Comparison of ENCODE assay signal across 14 cellular contexts in the genomic region with DNA sequence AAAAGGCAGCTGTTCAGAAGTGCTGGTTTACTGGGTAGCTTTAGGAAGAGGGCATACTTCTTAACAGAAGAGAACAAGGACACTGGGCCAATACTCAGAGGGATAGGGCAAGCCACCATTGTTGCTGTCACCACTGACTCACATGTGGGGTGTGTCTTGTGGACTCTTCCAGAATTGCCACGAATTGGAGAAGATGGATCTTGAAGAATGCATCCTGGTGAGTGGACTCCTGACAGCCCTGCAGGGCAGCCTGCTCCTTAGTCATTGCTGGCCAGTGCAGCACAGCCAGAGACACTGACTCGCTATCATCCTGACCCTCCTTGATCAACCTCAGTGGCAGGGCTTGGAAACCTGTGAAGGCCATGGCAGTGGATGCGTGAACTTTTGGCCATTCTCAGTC.
DNase-seq lines count a peak whose midpoint lies in the region; ATAC-seq and TF ChIP-seq lines count a peak whose summit lies in the region.
"Had no signal": no experiment of that assay in that cellular context is flagged by ENCODE, and none has a peak within 500 bp of the region (broad histone marks: within the 10 kb centered on the region; RNA-seq: fewer than 3 reads in every experiment).

No MANE protein-coding gene starts in this region.

- H3K9ac ChIP-seq in adipocyte (ENCODE audit: low read length) (no peak overlapping the region), neural progenitor cell (no peak overlapping the region)

- H3K27ac Mint-ChIP-seq in stimulated activated naive CD8-positive, alpha-beta T cell treated with anti-CD3 and anti-CD28 coated beads, Interleukin-15, amount 100 ng/mL, for 72 hours, result no peak overlapping the region
- no peak overlapping the region for H3K27ac Mint-ChIP-seq in neural progenitor cell
- H3K27ac Mint-ChIP-seq: activated B cell treated with CpG ODN at 0.5 μM for 24 hours, type B pancreatic cell had no signal

- peaks cover 3% of the 10 kb centered on the region for H3K4me1 Mint-ChIP-seq in stimulated activated naive CD8-positive, alpha-beta T cell treated with anti-CD3 and anti-CD28 coated beads, Interleukin-15, amount 100 ng/mL, for 72 hours
- peaks cover 4% of the 10 kb centered on the region for H3K4me1 Mint-ChIP-seq in neural progenitor cell

- H3K4me3 Mint-ChIP-seq in stimulated activated naive CD8-positive, alpha-beta T cell treated with anti-CD3 and anti-CD28 coated beads, Interleukin-15, amount 100 ng/mL, for 72 hours, result no peak overlapping the region
- no peak overlapping the region for H3K4me3 Mint-ChIP-seq in neural progenitor cell
- H3K4me3 Mint-ChIP-seq: activated B cell treated with CpG ODN at 0.5 μM for 24 hours, type B pancreatic cell had no signal

- TF ChIP-seq CTCF in neural progenitor cell (IDR thresholded peaks at IDR 0.05), result no peak
- TF ChIP-seq CTCF in omental fat pad (IDR thresholded peaks at IDR 0.05), result no peak

- peaks cover 12% of the 10 kb centered on the region for H3K36me3 Mint-ChIP-seq in neural progenitor cell

- H2AFZ ChIP-seq in neural progenitor cell (replicated peaks), result no peak overlapping the region

- H4K20me1 ChIP-seq in neural progenitor cell (ENCODE audit: low read depth), result no peaks in the 10 kb centered on the region

- H3K4me1 ChIP-seq in adipocyte (ENCODE audit: control insufficient read depth, insufficient read depth, low read length) (peaks cover 15% of the 10 kb centered on the region), neural progenitor cell (no peaks in the 10 kb centered on the region)

- DNase-seq in stimulated activated naive CD8-positive, alpha-beta T cell treated with anti-CD3 and anti-CD28 coated beads, Interleukin-15, amount 100 ng/mL, for 72 hours, result no peak
- DNase-seq in stimulated activated naive CD8-positive, alpha-beta T cell treated with anti-CD3 and anti-CD28 coated beads, Interleukin-15, Interleukin-2, amounts not matched to agents 100 U/mL and 50 U/mL, for 24 hours, result no peak
- DNase-seq in adipocyte (ENCODE audit: low read depth) (peak; percentile 41), glomerular visceral epithelial cell (ENCODE audit: extremely low spot score) (peak; percentile 16), neural progenitor cell (ENCODE audit: low spot score) (no peak), activated gamma-delta T cell (lab: John Stamatoyannopoulos, UW) (no peak), omental fat pad (ENCODE audit: low spot score) (no peak), DMS 273 treated with DMSO at 0.1 percent for 48 hours (lab: John Stamatoyannopoulos, UW) (no peak)
- DNase-seq: activated B cell treated with CpG ODN at 0.5 μM for 24 hours; activated CD8-positive, alpha-beta memory T cell treated with anti-CD3 and anti-CD28 coated beads, Interleukin-2, amount 50 U/mL, for 4 hours; glutamatergic neuron; Kasumi-1 had no signal

- H3K36me3 ChIP-seq in adipocyte (ENCODE audit: control insufficient read depth, insufficient read depth, low read length, severe bottlenecking) (peaks cover 26% of the 10 kb centered on the region), neural progenitor cell (no peaks in the 10 kb centered on the region)

- no peaks in the 10 kb centered on the region for H3K27me3 Mint-ChIP-seq in stimulated activated naive CD8-positive, alpha-beta T cell treated with anti-CD3 and anti-CD28 coated beads, Interleukin-15, amount 100 ng/mL, for 72 hours
- peaks cover 3% of the 10 kb centered on the region for H3K27me3 Mint-ChIP-seq in neural progenitor cell (ENCODE audit: insufficient read depth, low read depth)
- H3K27me3 Mint-ChIP-seq: activated B cell treated with CpG ODN at 0.5 μM for 24 hours, type B pancreatic cell had no signal

- no peaks in the 10 kb centered on the region for H3K79me2 ChIP-seq in neural progenitor cell (ENCODE audit: low read depth)

- H3K27ac ChIP-seq in neural progenitor cell, result no peak overlapping the region
- H3K27ac ChIP-seq: SK-N-MC had no signal

- no peak overlapping the region for H3K4me3 ChIP-seq in adipocyte (ENCODE audit: low read length)
- no peak overlapping the region for H3K4me3 ChIP-seq in neural progenitor cell
- H3K4me3 ChIP-seq: SK-N-MC had no signal

- H3K9me3 Mint-ChIP-seq in stimulated activated naive CD8-positive, alpha-beta T cell treated with anti-CD3 and anti-CD28 coated beads, Interleukin-15, amount 100 ng/mL, for 72 hours, result no peaks in the 10 kb centered on the region
- no peaks in the 10 kb centered on the region for H3K9me3 Mint-ChIP-seq in neural progenitor cell
- H3K9me3 Mint-ChIP-seq: activated B cell treated with CpG ODN at 0.5 μM for 24 hours, type B pancreatic cell had no signal

- peak; percentile 35 for ATAC-seq in stimulated activated naive CD8-positive, alpha-beta T cell treated with anti-CD3 and anti-CD28 coated beads, Interleukin-15, amount 100 ng/mL, for 72 hours
- ATAC-seq in stimulated activated naive CD8-positive, alpha-beta T cell treated with anti-CD3 and anti-CD28 coated beads, Interleukin-15, Interleukin-2, amounts not matched to agents 100 U/mL and 50 U/mL, for 24 hours, result no peak
- ATAC-seq in omental fat pad (ENCODE audit: low FRiP score), result no peak

- no peak overlapping the region for H3K4me2 ChIP-seq in neural progenitor cell

- H3K9me3 ChIP-seq in adipocyte (ENCODE audit: control insufficient read depth, low read length) (no peaks in the 10 kb centered on the region), neural progenitor cell (ENCODE audit: low read depth) (no peaks in the 10 kb centered on the region)

- no peaks in the 10 kb centered on the region for H3K27me3 ChIP-seq in adipocyte (replicated peaks; ENCODE audit: control insufficient read depth, insufficient read depth, low read length)
- H3K27me3 ChIP-seq in neural progenitor cell, result no peaks in the 10 kb centered on the region

- peaks cover 6% of the 10 kb centered on the region for H3F3A ChIP-seq in neural progenitor cell (ENCODE audit: low read depth)

Comparison
In these comparisons a context has a peak if more than half of its experiments do, and no peak if none do; other contexts are left out.
1. DNase-seq: peak in adipocyte (single experiment) and glomerular visceral epithelial cell (single experiment); none in stimulated activated naive CD8-positive, alpha-beta T cell treated with anti-CD3 and anti-CD28 coated beads, Interleukin-15, amount 100 ng/mL, for 72 hours (0 of 2), stimulated activated naive CD8-positive, alpha-beta T cell treated with anti-CD3 and anti-CD28 coated beads, Interleukin-15, Interleukin-2, amounts not matched to agents 100 U/mL and 50 U/mL, for 24 hours (single experiment), neural progenitor cell (single experiment), activated gamma-delta T cell (single experiment), omental fat pad (single experiment) and DMS 273 treated with DMSO at 0.1 percent for 48 hours (single experiment).